ENCODE assay signal across 8 cellular contexts in the genomic region with DNA sequence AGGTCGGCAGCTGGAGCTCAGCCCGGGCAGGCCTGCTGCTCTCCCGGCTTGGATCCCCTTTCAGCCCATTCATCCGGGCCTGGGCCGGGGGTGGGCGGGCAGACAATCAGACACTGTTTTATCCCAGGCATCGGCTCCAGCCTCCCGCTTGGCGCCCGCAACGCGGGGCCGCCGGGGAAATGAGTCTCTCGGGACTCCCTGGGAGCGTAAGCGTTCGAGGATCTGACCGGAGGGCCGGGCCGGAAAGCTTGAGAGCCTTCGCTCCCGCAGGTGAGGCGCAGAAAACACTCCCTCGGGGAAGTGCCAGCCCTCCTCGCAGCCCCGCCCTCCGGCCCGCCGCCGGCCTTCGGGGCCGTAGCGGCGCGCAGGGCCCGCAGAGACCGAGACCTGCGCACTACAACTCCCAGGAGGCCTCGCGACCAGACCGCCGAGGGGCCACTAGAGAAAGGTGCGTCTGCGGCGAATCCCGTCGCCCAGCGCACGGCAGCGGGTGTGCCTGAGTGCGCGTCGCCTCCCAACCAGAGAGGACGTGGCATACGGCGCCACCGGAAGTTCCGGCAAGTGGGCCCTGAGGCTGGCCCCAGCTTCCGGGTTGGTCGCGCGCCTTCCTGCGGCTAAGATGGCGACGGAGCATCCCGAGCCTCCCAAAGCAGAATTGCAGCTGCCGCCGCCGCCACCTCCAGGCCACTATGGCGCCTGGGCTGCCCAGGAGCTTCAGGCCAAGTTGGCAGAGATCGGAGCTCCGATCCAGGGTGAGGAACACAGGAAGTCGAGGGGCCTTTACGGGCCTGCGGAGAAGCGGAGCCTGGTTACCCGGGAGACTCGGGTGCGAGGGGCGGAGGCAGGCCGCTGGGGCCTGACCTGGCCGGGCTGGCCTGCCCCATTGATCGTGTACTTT. TPM values are rescaled to one million over a fixed set of nuclear protein-coding genes. Genes with fewer than 3 reads are reported as not detected.
DNase-seq lines count a peak whose midpoint lies in the region; ATAC-seq, FAIRE-seq and TF ChIP-seq lines count a peak whose summit lies in the region.

A gene with protein sequence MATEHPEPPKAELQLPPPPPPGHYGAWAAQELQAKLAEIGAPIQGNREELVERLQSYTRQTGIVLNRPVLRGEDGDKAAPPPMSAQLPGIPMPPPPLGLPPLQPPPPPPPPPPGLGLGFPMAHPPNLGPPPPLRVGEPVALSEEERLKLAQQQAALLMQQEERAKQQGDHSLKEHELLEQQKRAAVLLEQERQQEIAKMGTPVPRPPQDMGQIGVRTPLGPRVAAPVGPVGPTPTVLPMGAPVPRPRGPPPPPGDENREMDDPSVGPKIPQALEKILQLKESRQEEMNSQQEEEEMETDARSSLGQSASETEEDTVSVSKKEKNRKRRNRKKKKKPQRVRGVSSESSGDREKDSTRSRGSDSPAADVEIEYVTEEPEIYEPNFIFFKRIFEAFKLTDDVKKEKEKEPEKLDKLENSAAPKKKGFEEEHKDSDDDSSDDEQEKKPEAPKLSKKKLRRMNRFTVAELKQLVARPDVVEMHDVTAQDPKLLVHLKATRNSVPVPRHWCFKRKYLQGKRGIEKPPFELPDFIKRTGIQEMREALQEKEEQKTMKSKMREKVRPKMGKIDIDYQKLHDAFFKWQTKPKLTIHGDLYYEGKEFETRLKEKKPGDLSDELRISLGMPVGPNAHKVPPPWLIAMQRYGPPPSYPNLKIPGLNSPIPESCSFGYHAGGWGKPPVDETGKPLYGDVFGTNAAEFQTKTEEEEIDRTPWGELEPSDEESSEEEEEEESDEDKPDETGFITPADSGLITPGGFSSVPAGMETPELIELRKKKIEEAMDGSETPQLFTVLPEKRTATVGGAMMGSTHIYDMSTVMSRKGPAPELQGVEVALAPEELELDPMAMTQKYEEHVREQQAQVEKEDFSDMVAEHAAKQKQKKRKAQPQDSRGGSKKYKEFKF (plus strand): TSS at position 599 of the 898 bp plus-strand sequence. CDS start 21 bp downstream, at position 620.

- peak within 1 kb of the TSS; percentile 100 for H3K4me3 Mint-ChIP-seq in T-helper 1 cell treated with Interleukin-12 subunit alpha and Interleukin-12 subunit beta and Interleukin-4 antibody, amounts not matched to agents 30 μg/mL and 1 μg/mL, for 36 hours

- intact Hi-C loops in left ventricle myocardium inferior (cut with micrococcal nuclease) (no loop called here), psoas muscle (cut with DNase I) (no loop called here)

- no peaks in the 10 kb centered on the region for H3K9me3 Mint-ChIP-seq in T-helper 1 cell treated with Interleukin-12 subunit alpha and Interleukin-12 subunit beta and Interleukin-4 antibody, amounts not matched to agents 30 μg/mL and 1 μg/mL, for 36 hours

- H3K27ac Mint-ChIP-seq in T-helper 1 cell treated with Interleukin-12 subunit alpha and Interleukin-12 subunit beta and Interleukin-4 antibody, amounts not matched to agents 30 μg/mL and 1 μg/mL, for 36 hours = peak within 1 kb of the TSS; percentile 99

- H3K27ac ChIP-seq in left ventricle myocardium inferior (replicated peaks) (peak within 1 kb of the TSS; percentile 91), psoas muscle (peak within 1 kb of the TSS; percentile 84)

- H3K4me1 ChIP-seq in left ventricle myocardium inferior = peaks cover 55% of the 10 kb centered on the region
- H3K4me1 ChIP-seq in psoas muscle = peaks cover 5% of the 10 kb centered on the region

- H3K27me3 ChIP-seq in left ventricle myocardium inferior (ENCODE audit: low read depth) = peaks cover 24% of the 10 kb centered on the region
- H3K27me3 ChIP-seq in psoas muscle (ENCODE audit: insufficient read depth in 3 of 3, low read length in 2 of 3) = peaks cover 0 to 7% (median 4%) of the 10 kb centered on the region in 3 donors

- FAIRE-seq in urothelium cell line (lab: Jason Lieb, UNC) = peak; percentile 77

- H3K36me3 ChIP-seq in left ventricle myocardium inferior (peaks cover 38% of the 10 kb centered on the region), psoas muscle (ENCODE audit: insufficient read depth in 1 of 2, low read depth in 1 of 2) (peaks cover 0 to 39% of the 10 kb centered on the region in 2 donors)

- ATAC-seq in HG02884 (IDR thresholded peaks at IDR 0.05; ENCODE audit: unreplicated experiment) (peak; percentile 93), psoas muscle (peak; percentile 99)

- TF ChIP-seq CTCF in GM13977 (IDR thresholded peaks at IDR 0.05; ENCODE audit: extremely low read depth, insufficient read depth, missing control alignments) (no peak), left ventricle myocardium inferior (IDR thresholded peaks at IDR 0.05; ENCODE audit: borderline replicate concordance) (no peak), psoas muscle (IDR thresholded peaks at IDR 0.05) (no peak)

- H3K36me3 Mint-ChIP-seq in T-helper 1 cell treated with Interleukin-12 subunit alpha and Interleukin-12 subunit beta and Interleukin-4 antibody, amounts not matched to agents 30 μg/mL and 1 μg/mL, for 36 hours (ENCODE audit: low read depth) = peaks cover 32% of the 10 kb centered on the region

- H3K9me3 ChIP-seq in left ventricle myocardium inferior (replicated peaks) (no peaks in the 10 kb centered on the region), psoas muscle (no peaks in the 10 kb centered on the region)

- DNase-seq in GM13977 (ENCODE audit: low spot score) = peak; percentile 98
- peak; percentile 83 for DNase-seq in NCI-H1694 (lab: John Stamatoyannopoulos, UW)
- peak; percentile 95 for DNase-seq in amniotic stem cell (lab: John Stamatoyannopoulos, UW)
- peak; percentile 98 for DNase-seq in left ventricle myocardium inferior
- DNase-seq in psoas muscle = peak; percentile 98 to 99
- peak; percentile 99 for DNase-seq in urothelium cell line (ENCODE audit: low spot score)

- H3K4me3 ChIP-seq in left ventricle myocardium inferior = peak within 1 kb of the TSS; percentile 100
- H3K4me3 ChIP-seq in psoas muscle = peak within 1 kb of the TSS; percentile 94

- WGBS in psoas muscle, 3 donors = 0% methylated on average over 76 to 84 of the region's 84 CpGs

- peaks cover 33% of the 10 kb centered on the region for H3K4me1 Mint-ChIP-seq in T-helper 1 cell treated with Interleukin-12 subunit alpha and Interleukin-12 subunit beta and Interleukin-4 antibody, amounts not matched to agents 30 μg/mL and 1 μg/mL, for 36 hours (ENCODE audit: low read depth)

- in situ Hi-C loops in GM13977 (cut with MboI; ENCODE audit: low pct_unique_long_range_greater_than_20kb, low sequenced_read_pairs, unreplicated experiment) = no loop called here

- peaks cover 5% of the 10 kb centered on the region for H3K27me3 Mint-ChIP-seq in T-helper 1 cell treated with Interleukin-12 subunit alpha and Interleukin-12 subunit beta and Interleukin-4 antibody, amounts not matched to agents 30 μg/mL and 1 μg/mL, for 36 hours (ENCODE audit: low read depth)

RNA-seq across cellular contexts. Expression of the gene that starts here (rescaled TPM):
- total RNA-seq in left ventricle myocardium inferior (75.5 TPM), psoas muscle (100 to 1,000 TPM in 1 of 4 donors, 10 to 100 TPM in 3; 62.8 to 114 (median 86.4) TPM)
- 100 to 1,000 TPM in 2 of 3 donors, 10 to 100 TPM in 1; 66.2 to 135 (median 114) TPM for polyA plus RNA-seq in psoas muscle

Comparison
In these comparisons a context has a peak if more than half of its experiments do, and no peak if none do; other contexts are left out.
1. Peak in every context shown above with its lines: DNase-seq, ATAC-seq, H3K4me3 ChIP-seq and H3K27ac ChIP-seq.